8 cellular contexts compared by ENCODE assay signal in genomic region chr19:52786464-52787354, GRCh38. TPM values are rescaled to one million over a fixed set of nuclear protein-coding genes. Genes with fewer than 3 reads are reported as not detected.
A peak's percentile ranks its signal among the peaks of the same experiment; 100 is the strongest.
DNase-seq lines count a peak whose midpoint lies in the region; ATAC-seq and TF ChIP-seq lines count a peak whose summit lies in the region.
"Not testable (repeated sequence)": the region's sequence is repeated elsewhere in the genome, so short reads cannot be mapped to it uniquely, and the experiment has no call there.

Gene ZNF600, minus strand, starts transcription at chr19:52786791. Its CDS starts 7,903 bp downstream, at chr19:52778888.

- not testable (repeated sequence) for H3K9me2 ChIP-seq in HCT116 (ENCODE audit: insufficient read depth)

- H3K27ac Mint-ChIP-seq in T-helper 17 cell (peak within 1 kb of the TSS; percentile 83), osteocyte (ENCODE audit: unreplicated experiment) (peak within 1 kb of the TSS; percentile 75)
- H3K27ac Mint-ChIP-seq in activated naive CD8-positive, alpha-beta T cell treated with anti-CD3 and anti-CD28 coated beads, Interleukin-2, amount 50 U/mL, for 24 hours: peak within 1 kb of the TSS; percentile 68

- TF ChIP-seq CTCF in HCT116 (IDR thresholded peaks at IDR 0.05 in 2 of 3, conservative IDR thresholded peaks at IDR 0.05 in 1 of 3; ENCODE audit: borderline replicate concordance in 1 of 3, insufficient read depth in 1 of 3, low read depth in 2 of 3, low read length in 2 of 3); NB4 (IDR thresholded peaks at IDR 0.05; ENCODE audit: low read depth, low read length); cardiac muscle cell (IDR thresholded peaks at IDR 0.05; ENCODE audit: low read depth, low read length): not testable (repeated sequence)
- peak; percentile 20 for TF ChIP-seq CTCF in osteocyte (IDR thresholded peaks at IDR 0.05)

- not testable (repeated sequence) for TF ChIP-seq POLR2A in HCT116 (IDR thresholded peaks at IDR 0.05; ENCODE audit: borderline replicate concordance, extremely low read depth, insufficient read depth, insufficient read length)
- TF ChIP-seq POLR2A in NB4 (IDR thresholded peaks at IDR 0.05; ENCODE audit: extremely low read depth, insufficient read length): peak; percentile 57

- H3K9me3 Mint-ChIP-seq in activated naive CD8-positive, alpha-beta T cell treated with anti-CD3 and anti-CD28 coated beads, Interleukin-2, amount 50 U/mL, for 24 hours: peaks cover 39% of the 10 kb centered on the region
- H3K9me3 Mint-ChIP-seq in osteocyte (ENCODE audit: unreplicated experiment): peaks cover 10% of the 10 kb centered on the region

- H3K4me1 Mint-ChIP-seq in T-helper 17 cell (peaks cover 15% of the 10 kb centered on the region), osteocyte (ENCODE audit: unreplicated experiment) (peaks cover 16% of the 10 kb centered on the region)
- peaks cover 28% of the 10 kb centered on the region for H3K4me1 Mint-ChIP-seq in activated naive CD8-positive, alpha-beta T cell treated with anti-CD3 and anti-CD28 coated beads, Interleukin-2, amount 50 U/mL, for 24 hours

- not testable (repeated sequence) for H3K27me3 Mint-ChIP-seq in T-helper 17 cell; activated naive CD8-positive, alpha-beta T cell treated with anti-CD3 and anti-CD28 coated beads, Interleukin-2, amount 50 U/mL, for 24 hours; osteocyte (ENCODE audit: unreplicated experiment)

- not testable (repeated sequence) for H3K36me3 Mint-ChIP-seq in T-helper 17 cell (ENCODE audit: low read depth)
- peaks cover 45% of the 10 kb centered on the region for H3K36me3 Mint-ChIP-seq in activated naive CD8-positive, alpha-beta T cell treated with anti-CD3 and anti-CD28 coated beads, Interleukin-2, amount 50 U/mL, for 24 hours (ENCODE audit: low read depth)
- peaks cover 11% of the 10 kb centered on the region for H3K36me3 Mint-ChIP-seq in osteocyte (ENCODE audit: unreplicated experiment)

- peak within 1 kb of the TSS; percentile 85 for H2AFZ ChIP-seq in HCT116 (ENCODE audit: low read depth, low read length, poor library complexity, severe bottlenecking)

- POLR2A ChIA-PET in HCT116 (lab: Charles Lee): not testable (repeated sequence)

- H3K79me2 ChIP-seq in HCT116 (ENCODE audit: insufficient read depth, low read length): not testable (repeated sequence)

- peak within 1 kb of the TSS; percentile 74 to 76 for H3K4me3 ChIP-seq in HCT116 (replicated peaks in 1 of 2; ENCODE audit: low read depth in 1 of 2, low read length in 2 of 2)
- H3K4me3 ChIP-seq in NB4 (ENCODE audit: low read depth, low read length): peak within 1 kb of the TSS; percentile 71
- H3K4me3 ChIP-seq in cardiac muscle cell: peak within 1 kb of the TSS; percentile 79
- peak within 1 kb of the TSS; percentile 77 to 87 (median 81) for H3K4me3 ChIP-seq in subcutaneous abdominal adipose tissue (ENCODE audit: low read depth in 1 of 5, low read length in 5 of 5)

- TF ChIP-seq RAD21 in HCT116 (IDR thresholded peaks at IDR 0.05; ENCODE audit: low read depth): not testable (repeated sequence)

- not testable (repeated sequence) for H3K9me3 ChIP-seq in HCT116 (ENCODE audit: control insufficient read depth in 1 of 2, insufficient read depth in 1 of 2, low read depth in 1 of 2, low read length in 2 of 2); T-helper 17 cell (ENCODE audit: control insufficient read depth, low read length, poor library complexity, severe bottlenecking); cardiac muscle cell (ENCODE audit: low read depth); subcutaneous abdominal adipose tissue (ENCODE audit: control insufficient read depth in 5 of 5, low read length in 5 of 5)

- H3K4me3 Mint-ChIP-seq in T-helper 17 cell (peak within 1 kb of the TSS; percentile 85), osteocyte (ENCODE audit: unreplicated experiment) (peak within 1 kb of the TSS; percentile 91)
- H3K4me3 Mint-ChIP-seq in activated naive CD8-positive, alpha-beta T cell treated with anti-CD3 and anti-CD28 coated beads, Interleukin-2, amount 50 U/mL, for 24 hours: peak within 1 kb of the TSS; percentile 85

- peak; percentile 99 for ATAC-seq in HCT116
- ATAC-seq in T-helper 17 cell: peak; percentile 97
- peak; percentile 99 for ATAC-seq in activated naive CD8-positive, alpha-beta T cell treated with anti-CD3 and anti-CD28 coated beads, Interleukin-2, amount 50 U/mL, for 24 hours

- H3K27me3 ChIP-seq in HCT116 (ENCODE audit: insufficient read depth, low read length); cardiac muscle cell; subcutaneous abdominal adipose tissue (ENCODE audit: control insufficient read depth in 5 of 5, insufficient read depth in 4 of 5, low read length in 5 of 5): not testable (repeated sequence)

- not testable (repeated sequence) for BruUV-seq in HCT116 (replicated peaks; lab: Mats Ljungman, UMichigan)

- CTCF ChIA-PET in HCT116 (lab: Charles Lee): not testable (repeated sequence)

- H3K4me1 ChIP-seq in HCT116 (ENCODE audit: control insufficient read depth in 1 of 2, insufficient read depth in 2 of 2, low read length in 2 of 2): peaks cover 0 to 10% of the 10 kb centered on the region in 2 experiments; a peak in 3 of 4 replicates
- not testable (repeated sequence) for H3K4me1 ChIP-seq in cardiac muscle cell (ENCODE audit: low read depth)
- H3K4me1 ChIP-seq in subcutaneous abdominal adipose tissue (ENCODE audit: control insufficient read depth in 5 of 5, insufficient read depth in 5 of 5, low read length in 5 of 5): peaks cover 0 to 18% (median 17%) of the 10 kb centered on the region in 5 donors

- H3K4me2 ChIP-seq in HCT116 (ENCODE audit: low read length): peak within 1 kb of the TSS; percentile 82

- not testable (repeated sequence) for H3K36me3 ChIP-seq in HCT116 (ENCODE audit: control insufficient read depth in 1 of 2, insufficient read depth in 2 of 2, low read length in 2 of 2); cardiac muscle cell; subcutaneous abdominal adipose tissue (ENCODE audit: control insufficient read depth in 5 of 5, insufficient read depth in 5 of 5, low read length in 5 of 5)

- intact Hi-C loops in HCT116 (cut with micrococcal nuclease): not testable (repeated sequence)

- RAD21 ChIA-PET in HCT116 (lab: Charles Lee; ENCODE audit: low non-redundant PET in 1 of 2, low total read pairs in 2 of 2, uncharacterized antibody in 2 of 2, unreplicated experiment in 2 of 2): not testable (repeated sequence)

- H3K9ac ChIP-seq in HCT116 (ENCODE audit: low read length) (peak within 1 kb of the TSS; percentile 70), subcutaneous abdominal adipose tissue (ENCODE audit: low read length in 5 of 5) (peak within 1 kb of the TSS; percentile 38 to 86 (median 80))

- peak within 1 kb of the TSS; percentile 23; the same call in 1 of the 2 replicates for H3K27ac ChIP-seq in HCT116 (ENCODE audit: low read depth, low read length)
- not testable (repeated sequence) for H3K27ac ChIP-seq in cardiac muscle cell
- H3K27ac ChIP-seq in subcutaneous abdominal adipose tissue (ENCODE audit: low read depth, low read length): peak within 1 kb of the TSS; percentile 13

- H4K20me1 ChIP-seq in HCT116 (ENCODE audit: insufficient read depth): not testable (repeated sequence)

- DNase-seq in GF-D8 (lab: John Stamatoyannopoulos, UW) (peak; percentile 15), HCT116 (ENCODE audit: low read depth, low spot score) (peak; percentile 36), NB4 (ENCODE audit: low read depth) (peak; percentile 87), T-helper 17 cell (peak; percentile 44 to 69 (median 59)), cardiac muscle cell (ENCODE audit: low read depth in 1 of 2, low spot score in 1 of 2) (peak; percentile 85 to 88), osteocyte (ENCODE audit: extremely low spot score, unreplicated experiment) (peak; percentile 86)
- DNase-seq in activated naive CD8-positive, alpha-beta T cell treated with anti-CD3 and anti-CD28 coated beads, Interleukin-2, amount 50 U/mL, for 24 hours: peak; percentile 86

TF ChIP-seq in HCT116, 20 proteins besides CTCF, POLR2A, EP300 and RAD21:
- TF ChIP-seq ELF1 (IDR thresholded peaks at IDR 0.05; ENCODE audit: borderline replicate concordance, low read depth): peak; percentile 85
- TF ChIP-seq POLR2AphosphoS5 (IDR thresholded peaks at IDR 0.05; ENCODE audit: low read depth, low read length): peak; percentile 83
- peak; percentile 54; the same call in 1 of the 2 replicates for TF ChIP-seq MAX (IDR thresholded peaks at IDR 0.05)

RNA-seq across cellular contexts. Expression of gene ZNF600, which starts in this region (rescaled TPM):
- total RNA-seq in HCT116 (2021; ENCODE audit: unreplicated experiment) (12.7 TPM), T-helper 17 cell (10 to 100 TPM in 1 of 2 donors, 1 to 10 TPM in 1; 5.7 to 17.9 TPM), cardiac muscle cell (1.6 and 2.0 TPM in 2 replicates), osteocyte (10.2 and 10.8 TPM in 2 replicates)
- polyA plus RNA-seq in HCT116 (2012): 10.1 and 12.1 TPM in 2 replicates
- 2.1 and 2.3 TPM in 2 replicates for polyA plus RNA-seq in cardiac muscle cell

Comparison
In these comparisons a context has a peak if more than half of its experiments do, and no peak if none do; other contexts are left out.
1. DNase-seq: peak in every context shown above with its lines; median percentile 87 in NB4; 86 in cardiac muscle cell; 86 in activated naive CD8-positive, alpha-beta T cell treated with anti-CD3 and anti-CD28 coated beads, Interleukin-2, amount 50 U/mL, for 24 hours; 86 in osteocyte; 59 in T-helper 17 cell; 36 in HCT116; 15 in GF-D8.